Comparison of ENCODE assay signal across 7 cellular contexts in the genomic region with DNA sequence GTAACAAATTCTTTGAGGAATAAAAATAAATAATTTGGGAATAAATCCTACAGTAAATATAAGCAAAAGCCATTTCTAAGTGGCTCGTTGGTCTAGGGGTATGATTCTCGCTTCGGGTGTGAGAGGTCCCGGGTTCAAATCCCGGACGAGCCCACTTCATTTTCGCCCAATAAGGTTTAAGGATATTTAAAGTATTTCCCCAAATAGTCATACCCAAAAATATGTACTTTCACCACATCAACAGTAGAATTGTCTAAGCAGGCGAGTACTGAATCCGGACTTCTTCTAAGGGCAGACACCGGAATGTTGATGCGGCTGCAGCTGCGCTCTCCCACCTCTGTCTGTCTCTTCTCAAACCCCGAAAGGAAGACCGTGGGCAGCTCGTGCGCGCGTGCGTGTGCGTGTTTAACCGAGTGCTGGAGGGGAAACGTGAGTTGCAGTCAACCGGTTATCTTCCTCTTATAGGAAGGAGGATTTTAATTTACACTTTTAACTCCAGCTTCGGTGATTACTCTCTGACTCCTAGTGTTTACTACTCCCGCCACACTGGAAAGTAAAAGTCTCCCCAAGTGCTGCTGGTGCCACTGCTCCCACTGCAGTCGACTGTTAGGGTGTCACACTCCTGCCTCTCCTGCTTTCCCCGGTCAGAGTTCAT.
DNase-seq lines count a peak whose midpoint lies in the region; ATAC-seq, FAIRE-seq and TF ChIP-seq lines count a peak whose summit lies in the region.

No MANE protein-coding gene starts in this region.

- ATAC-seq in HG02938 (IDR thresholded peaks at IDR 0.05; ENCODE audit: unreplicated experiment) (peak; percentile 56), PC-3 (peak; percentile 98), GM12878 (peak; percentile 97), GM21390 (IDR thresholded peaks at IDR 0.05; ENCODE audit: unreplicated experiment) (no peak)

- peak overlapping the region; percentile 80 for H3K27ac Mint-ChIP-seq in type B pancreatic cell

- H3K27me3 ChIP-seq in PC-3 (ENCODE audit: low read length) (0 out of 2 replicates have a peak, but pooled peaks cover 5% of the 10 kb centered on the region), GM12878 (replicated peaks in 1 of 2; ENCODE audit: control insufficient read depth in 2 of 2, insufficient read depth in 2 of 2, low read length in 1 of 2) (no peaks in the 10 kb centered on the region), liver (ENCODE audit: control insufficient read depth in 4 of 4, insufficient read depth in 4 of 4, low read length in 3 of 4) (peaks cover 0 to 11% (median 5%) of the 10 kb centered on the region in 4 donors)

- H3K9me3 ChIP-seq in PC-3 (ENCODE audit: low read length) (no peaks in the 10 kb centered on the region), GM12878 (replicated peaks; ENCODE audit: control insufficient read depth, insufficient read depth, low read length) (no peaks in the 10 kb centered on the region; the same call in 2 of the 3 replicates), liver (ENCODE audit: control insufficient read depth in 4 of 4, low read length in 3 of 4) (no peaks in the 10 kb centered on the region)

- H3K4me3 ChIP-seq in PC-3 (ENCODE audit: low read length) (peak overlapping the region; percentile 69), GM12878 (peak overlapping the region; percentile 55; the same call in 1 of the 2 replicates), liver (ENCODE audit: low read depth in 1 of 3, low read length in 3 of 3) (no peak overlapping the region)

- H3K9me2 ChIP-seq in PC-3 (replicated peaks; ENCODE audit: low read length), result no peaks in the 10 kb centered on the region

- H3K9me3 Mint-ChIP-seq in type B pancreatic cell, result no peaks in the 10 kb centered on the region

- H3K36me3 ChIP-seq in PC-3 (ENCODE audit: low read depth, low read length) (no peaks in the 10 kb centered on the region), GM12878 (ENCODE audit: control insufficient read depth in 2 of 2, insufficient read depth in 2 of 2, low read length in 1 of 2) (no peaks in the 10 kb centered on the region), liver (ENCODE audit: control insufficient read depth in 4 of 4, insufficient read depth in 3 of 4, low read depth in 1 of 4, low read length in 3 of 4) (no peaks in the 10 kb centered on the region)

- under 1% methylated on average over 27 of the region's 27 CpGs for WGBS in GM12878 (ENCODE audit: insufficient coverage, insufficient replicate concordance, low lambda C conversion rate, missing lambda C conversion rate)
- WGBS in liver, result 4% methylated on average over 27 of the region's 27 CpGs

- H3K4me2 ChIP-seq in PC-3 (ENCODE audit: low read length) (peak overlapping the region; percentile 85), GM12878 (ENCODE audit: control insufficient read depth, insufficient read depth) (peak overlapping the region; percentile 88)

- H3K4me1 ChIP-seq in PC-3 (ENCODE audit: insufficient read depth, low read length) (no peaks in the 10 kb centered on the region), GM12878 (ENCODE audit: control insufficient read depth, insufficient read depth, low read length) (no peaks in the 10 kb centered on the region), liver (ENCODE audit: control insufficient read depth in 4 of 4, insufficient read depth in 4 of 4, low read length in 3 of 4) (peaks cover 0 to 3% (median 0%) of the 10 kb centered on the region in 4 donors)

- SMC1A ChIA-PET in GM12878 (lab: Charles Lee; ENCODE audit: uncharacterized antibody, unreplicated experiment), result interaction anchor here (1.6 kb wide), 1 partner anchor 12 kb away, joined by 8 read pairs; no protein-coding TSS in a partner anchor

- TF ChIP-seq RAD21 in GM12878 (IDR thresholded peaks at IDR 0.05; ENCODE audit: insufficient read depth, low read depth, low read length) (no peak), liver (IDR thresholded peaks at IDR 0.05) (no peak)

- no peaks in the 10 kb centered on the region for H4K20me1 ChIP-seq in PC-3 (ENCODE audit: low read length)
- no peaks in the 10 kb centered on the region for H4K20me1 ChIP-seq in GM12878 (ENCODE audit: control insufficient read depth, insufficient read depth)

- CTCF ChIA-PET in PC-3 (lab: Charles Lee), result no interaction called here
- CTCF ChIA-PET in GM12878 (lab: Yijun Ruan, JAX), result interaction anchor here (1.0 to 1.2 kb wide), 2 partner anchors 14 to 497 kb away, joined by 3 to 4 read pairs; no protein-coding TSS in a partner anchor

- no peak for TF ChIP-seq EP300 in GM12878 (IDR thresholded peaks at IDR 0.05; ENCODE audit: borderline replicate concordance in 1 of 2, control insufficient read depth in 1 of 2, low read depth in 2 of 2, low read length in 2 of 2)

- POLR2A ChIA-PET in PC-3 (lab: Charles Lee; ENCODE audit: unreplicated experiment) (no interaction called here), GM12878 (lab: Charles Lee) (no interaction called here)

- BruUV-seq in PC-3 (replicated peaks; lab: Mats Ljungman, UMichigan) (no TSS peak), GM12878 (replicated peaks; lab: Mats Ljungman, UMichigan) (no TSS peak)

- peaks cover 10% of the 10 kb centered on the region for H3K4me1 Mint-ChIP-seq in type B pancreatic cell (ENCODE audit: unreplicated experiment)

- RAD21 ChIA-PET in GM12878 (lab: Charles Lee; ENCODE audit: unreplicated experiment), result no interaction called here

- H3K79me2 ChIP-seq in PC-3 (ENCODE audit: low read length) (no peaks in the 10 kb centered on the region), GM12878 (ENCODE audit: control insufficient read depth, insufficient read depth, low read length) (no peaks in the 10 kb centered on the region)

- H3K36me3 Mint-ChIP-seq in type B pancreatic cell, result no peaks in the 10 kb centered on the region

- TF ChIP-seq CTCF in PC-3 (conservative IDR thresholded peaks at IDR 0.05; ENCODE audit: low read depth, low read length) (no peak), GM12878 (IDR thresholded peaks at IDR 0.05 in 2 of 3, conservative IDR thresholded peaks at IDR 0.05 in 1 of 3; ENCODE audit: control insufficient read depth in 2 of 3, extremely low read depth in 1 of 3, insufficient read depth in 1 of 3, low read depth in 3 of 3, low read length in 3 of 3) (no peak), liver (IDR thresholded peaks at IDR 0.05; ENCODE audit: low read depth, low read length, missing input control) (no peak), type B pancreatic cell (conservative IDR thresholded peaks at IDR 0.05) (no peak)

- H3K27ac ChIP-seq in PC-3 (ENCODE audit: low read length) (no peak overlapping the region), GM12878 (ENCODE audit: control insufficient read depth, insufficient read depth) (no peak overlapping the region), liver (ENCODE audit: low read depth in 1 of 2, low read length in 2 of 2) (no peak overlapping the region)

- FAIRE-seq in GM12878 (lab: Jason Lieb, UNC), result peak; percentile 91

- in situ Hi-C loops in GM12878 (cut with MboI), result no loop called here

- intact Hi-C loops in PC-3 (cut with micrococcal nuclease) (no loop called here), GM12878 (cut with micrococcal nuclease; ENCODE audit: unreplicated experiment) (no loop called here)

- H3K9ac ChIP-seq in PC-3 (ENCODE audit: low read length), result peak overlapping the region; percentile 9; the same call in 1 of the 2 replicates
- peak overlapping the region; percentile 48; the same call in 1 of the 2 replicates for H3K9ac ChIP-seq in GM12878 (ENCODE audit: control insufficient read depth, insufficient read depth, low read length)
- H3K9ac ChIP-seq in liver (ENCODE audit: low read depth in 1 of 2, low read length in 2 of 2), result no peak overlapping the region

- H3K4me3 Mint-ChIP-seq in type B pancreatic cell, result peak overlapping the region; percentile 90

- peak; percentile 58 for DNase-seq in GM04504 (ENCODE audit: low read depth)
- peak; percentile 81 for DNase-seq in PC-3
- peak; percentile 54 for DNase-seq in GM12878 (ENCODE audit: low read depth, low spot score)
- DNase-seq in type B pancreatic cell (ENCODE audit: extremely low spot score, unreplicated experiment), result no peak

- peak overlapping the region; percentile 73 for H2AFZ ChIP-seq in PC-3 (ENCODE audit: low read length)
- peak overlapping the region; percentile 71 for H2AFZ ChIP-seq in GM12878 (ENCODE audit: control insufficient read depth, low read depth, low read length)

- TF ChIP-seq POLR2A in GM12878 (IDR thresholded peaks at IDR 0.05; ENCODE audit: low read depth, low read length), result no peak

- H3F3A ChIP-seq in PC-3 (ENCODE audit: low read length, unreplicated experiment), result no peaks in the 10 kb centered on the region

- H3K27me3 Mint-ChIP-seq in type B pancreatic cell, result peaks cover 78% of the 10 kb centered on the region

TF ChIP-seq in GM12878, 131 proteins besides CTCF, POLR2A, EP300 and RAD21 (continues in another document):
- TF ChIP-seq ATF2 (IDR thresholded peaks at IDR 0.05; ENCODE audit: low read length) (peak; percentile 60), JUND (IDR thresholded peaks at IDR 0.05; ENCODE audit: low read depth, low read length) (no peak), FOXM1 (IDR thresholded peaks at IDR 0.05; ENCODE audit: low read depth, low read length) (0 out of 2 replicates have a peak, but pooled peaks have one; percentile 25)

TF ChIP-seq in liver, 16 proteins besides CTCF, POLR2A, EP300 and RAD21 (continues in another document):
- peak; percentile 20 for TF ChIP-seq ATF3 (IDR thresholded peaks at IDR 0.05)

Comparison
In these comparisons a context has a peak if more than half of its experiments do, and no peak if none do; other contexts are left out.
1. H3K4me3 ChIP-seq: peak in PC-3 (single experiment) and GM12878 (single experiment); none in liver (0 of 3).
2. H3K9ac ChIP-seq: peak in PC-3 (single experiment) and GM12878 (single experiment); none in liver (0 of 2).